ENCODE assay signal across 20 cellular contexts in genomic region chr2:35462226-35462983, GRCh38.
DNase-seq lines count a peak whose midpoint lies in the region; ATAC-seq, FAIRE-seq and TF ChIP-seq lines count a peak whose summit lies in the region.
"Had no signal": no experiment of that assay in that cellular context is flagged by ENCODE, and none has a peak within 500 bp of the region (broad histone marks: within the 10 kb centered on the region; RNA-seq: fewer than 3 reads in every experiment).

No MANE protein-coding gene starts in this region.

- TF ChIP-seq CTCF in AG10803 (conservative IDR thresholded peaks at IDR 0.05; ENCODE audit: low read length) (no peak), brain microvascular endothelial cell (IDR thresholded peaks at IDR 0.05; ENCODE audit: low read depth, low read length, missing control alignments) (no peak)

- H2BK15ac ChIP-seq in mesendoderm (replicated peaks; ENCODE audit: low read depth) = no peak overlapping the region

- no peak overlapping the region for H3K4me3 ChIP-seq in AG10803 (ENCODE audit: low read length)
- H3K4me3 ChIP-seq in brain microvascular endothelial cell (ENCODE audit: low read depth, low read length) = no peak overlapping the region
- no peak overlapping the region for H3K4me3 ChIP-seq in mesendoderm (ENCODE audit: low read length)
- H3K4me3 ChIP-seq: psoas muscle, spleen had no signal

- no peak overlapping the region for H4K5ac ChIP-seq in mesendoderm (ENCODE audit: low read length)

- H3K23ac ChIP-seq in mesendoderm (ENCODE audit: low read length) = no peak overlapping the region

- no peaks in the 10 kb centered on the region for H3K4me1 ChIP-seq in mesendoderm (ENCODE audit: control insufficient read depth, low read depth, low read length)
- H3K4me1 ChIP-seq: psoas muscle, spleen had no signal

- H2BK5ac ChIP-seq in mesendoderm (ENCODE audit: low read length) = no peak overlapping the region

- H3K27me3 ChIP-seq in brain microvascular endothelial cell (replicated peaks) (no peaks in the 10 kb centered on the region), mesendoderm (ENCODE audit: insufficient read depth, low read length, poor library complexity) (no peaks in the 10 kb centered on the region)
- H3K27me3 ChIP-seq: spleen had no signal

- DNase-seq in AG10803 (ENCODE audit: low read depth) (peak; percentile 0), HTR-8/SVneo (ENCODE audit: insufficient read length, low spot score) (peak; percentile 27), brain microvascular endothelial cell (peak; percentile 27), mesendoderm (peak; percentile 14), G401 (ENCODE audit: low spot score) (no peak), NCI-H345 treated with DMSO at 0.1 percent for 48 hours (lab: John Stamatoyannopoulos, UW; ENCODE audit: unreplicated experiment) (no peak)
- no peak for DNase-seq in activated CD4-positive, alpha-beta T cell treated with anti-CD3 and anti-CD28 coated beads for 1 hour
- DNase-seq: activated gamma-delta T cell treated with Interleukin-2 at 50 U/mL for 16 hours; CD4-positive, alpha-beta memory T cell; endodermal cell; HFFc6; hippocampal formation; kidney; NCI-H1092; NCI-H524; psoas muscle; spleen; substantia nigra; T-cell had no signal

- H3K9ac ChIP-seq in mesendoderm (ENCODE audit: low read length) = no peak overlapping the region

- no CpG with 5 or more reads among the region's 5 CpGs for WGBS in mesendoderm (ENCODE audit: extremely low coverage, insufficient coverage, low lambda C conversion rate)

- no peak overlapping the region for H4K8ac ChIP-seq in mesendoderm (ENCODE audit: low read depth, low read length)

- H3K27ac ChIP-seq in brain microvascular endothelial cell (peak overlapping the region; percentile 67), mesendoderm (ENCODE audit: low read depth, low read length) (no peak overlapping the region)
- H3K27ac ChIP-seq: psoas muscle, spleen had no signal

- no peak for ATAC-seq in HG02759 (IDR thresholded peaks at IDR 0.05; ENCODE audit: unreplicated experiment)
- ATAC-seq: psoas muscle, T-cell had no signal

- H3K56ac ChIP-seq in mesendoderm (ENCODE audit: low read length) = no peak overlapping the region

- H2AK5ac ChIP-seq in mesendoderm (ENCODE audit: low read length) = no peak overlapping the region

- no peak overlapping the region for H2BK120ac ChIP-seq in mesendoderm (ENCODE audit: low read depth, low read length)

- H3K18ac ChIP-seq in mesendoderm (ENCODE audit: low read length) = peak overlapping the region; percentile 60

- in situ Hi-C loops in brain microvascular endothelial cell (cut with HindIII; ENCODE audit: low pct_ligation_motif_present, low sequenced_read_pairs) = no loop called here
- in situ Hi-C loops in G401 (cut with HindIII; ENCODE audit: low sequenced_read_pairs) = no loop called here

- H3K79me2 ChIP-seq in mesendoderm (ENCODE audit: control insufficient read depth, insufficient read depth, low read length) = no peaks in the 10 kb centered on the region

- no peak overlapping the region for H3K4me2 ChIP-seq in mesendoderm (ENCODE audit: low read length)

- no peaks in the 10 kb centered on the region for H3K79me1 ChIP-seq in mesendoderm (ENCODE audit: low read length)

- no peaks in the 10 kb centered on the region for H3K36me3 ChIP-seq in brain microvascular endothelial cell (replicated peaks)
- H3K36me3 ChIP-seq in mesendoderm (ENCODE audit: control insufficient read depth, insufficient read depth, low read length) = no peaks in the 10 kb centered on the region
- H3K36me3 ChIP-seq: spleen had no signal

- FAIRE-seq in HTR-8/SVneo (lab: Jason Lieb, UNC) = peak; percentile 62
- FAIRE-seq: kidney had no signal

- H3K4ac ChIP-seq in mesendoderm (ENCODE audit: low read depth, low read length) = peak overlapping the region; percentile 70

Comparison
In these comparisons a context has a peak if more than half of its experiments do, and no peak if none do; other contexts are left out.
1. DNase-seq: peak in AG10803 (single experiment), HTR-8/SVneo (single experiment), brain microvascular endothelial cell (single experiment) and mesendoderm (single experiment); none in activated CD4-positive, alpha-beta T cell treated with anti-CD3 and anti-CD28 coated beads for 1 hour (single experiment), G401 (single experiment) and NCI-H345 treated with DMSO at 0.1 percent for 48 hours (single experiment).